28 cellular contexts compared by ENCODE assay signal in the genomic region with DNA sequence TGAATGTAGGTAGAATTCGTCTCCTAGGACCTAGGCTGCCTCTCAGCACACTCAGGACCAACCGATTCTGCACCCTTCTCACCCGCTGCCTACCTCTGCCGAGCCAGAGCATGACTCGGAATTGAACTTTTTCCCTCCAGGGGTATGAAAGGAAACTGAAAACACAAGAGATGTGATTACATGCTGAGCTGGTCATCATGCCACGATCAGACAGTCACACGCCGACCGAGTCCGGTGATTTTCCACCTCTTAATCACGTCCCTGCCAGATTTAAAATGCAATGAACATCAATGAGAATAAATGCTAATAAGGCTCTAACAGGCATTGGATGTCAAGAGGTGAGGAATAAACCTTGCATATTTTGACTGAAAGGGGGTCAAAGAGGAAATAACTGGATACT.
A peak's percentile ranks its signal among the peaks of the same experiment; 100 is the strongest.
DNase-seq lines count a peak whose midpoint lies in the region; ATAC-seq, FAIRE-seq and TF ChIP-seq lines count a peak whose summit lies in the region.
"Had no signal": no experiment of that assay in that cellular context is flagged by ENCODE, and none has a peak within 500 bp of the region (broad histone marks: within the 10 kb centered on the region; RNA-seq: fewer than 3 reads in every experiment).

No MANE protein-coding gene starts in this region.

- peaks cover 52% of the 10 kb centered on the region for H3F3A ChIP-seq in GM23248 (ENCODE audit: insufficient read depth)

- no peak overlapping the region for H3K4me3 Mint-ChIP-seq in MCF 10A (ENCODE audit: unreplicated experiment)
- H3K4me3 Mint-ChIP-seq: activated naive CD4-positive, alpha-beta T cell treated with anti-CD3 and anti-CD28 coated beads for 36 hours; activated T-cell treated with anti-CD3 and anti-CD28 coated beads, Interleukin-2, amount 50 U/mL, for 72 hours; WTC11 had no signal

- H3K79me2 ChIP-seq in GM23248 (ENCODE audit: insufficient read depth), result peaks cover 76% of the 10 kb centered on the region
- H3K79me2 ChIP-seq in keratinocyte (ENCODE audit: control insufficient read depth, insufficient read depth, low read length), result no peaks in the 10 kb centered on the region

- H3K4me2 ChIP-seq in GM23248 (ENCODE audit: unreplicated experiment) (peak overlapping the region; percentile 1), keratinocyte (ENCODE audit: control insufficient read depth, extremely low read depth, insufficient read depth, low read depth, low read length) (peak overlapping the region; percentile 7)
- H3K4me2 ChIP-seq: KMS-11 had no signal

- CTCF ChIA-PET in MCF 10A (lab: Yijun Ruan, JAX), result interaction anchor here (0.6 to 1.6 kb wide), 6 partner anchors 8 to 147 kb away, joined by 3 to 10 read pairs (median 4); no protein-coding TSS in a partner anchor

- no peak for TF ChIP-seq POLR2A in H54 (IDR thresholded peaks at IDR 0.05; ENCODE audit: low read depth, low read length)

- H3K9me2 ChIP-seq in GM23248 (ENCODE audit: insufficient read depth), result no peaks in the 10 kb centered on the region

- no peaks in the 10 kb centered on the region for H3K36me3 ChIP-seq in GM23248 (ENCODE audit: low read depth)
- no peaks in the 10 kb centered on the region for H3K36me3 ChIP-seq in RWPE2 (ENCODE audit: low read depth)
- H3K36me3 ChIP-seq in keratinocyte (ENCODE audit: control insufficient read depth in 2 of 2, extremely low read depth in 1 of 2, insufficient read depth in 2 of 2, low read length in 2 of 2), result no peaks in the 10 kb centered on the region
- H3K36me3 ChIP-seq: esophagus squamous epithelium, gastrocnemius medialis, SJCRH30 had no signal

- H3K27ac ChIP-seq in GM23248 (peak overlapping the region; percentile 64), RWPE2 (ENCODE audit: poor library complexity, severe bottlenecking) (peak overlapping the region; percentile 28), keratinocyte (ENCODE audit: control insufficient read depth, insufficient read depth, low read length) (no peak overlapping the region)
- H3K27ac ChIP-seq: C4-2B, esophagus squamous epithelium, gastrocnemius medialis, KMS-11, SJCRH30 had no signal

- FAIRE-seq in keratinocyte (lab: Jason Lieb, UNC), result peak; percentile 13
- no peak for FAIRE-seq in H54 (lab: Jason Lieb, UNC)

- no peak for ATAC-seq in RWPE2 (ENCODE audit: low read depth)
- no peak for ATAC-seq in Right ventricle myocardium superior (ENCODE audit: poor library complexity)
- ATAC-seq: activated T-cell treated with anti-CD3 and anti-CD28 coated beads, Interleukin-2, amount 50 U/mL, for 72 hours; gastrocnemius medialis; HCT116; left lobe of liver; right cardiac atrium; WTC11 had no signal

- peaks cover 10% of the 10 kb centered on the region for H3K4me1 Mint-ChIP-seq in MCF 10A (ENCODE audit: insufficient read depth, unreplicated experiment)
- H3K4me1 Mint-ChIP-seq: WTC11 had no signal

- BruUV-seq in MCF 10A (replicated peaks; lab: Mats Ljungman, UMichigan), result no TSS peak

- dilution Hi-C loops in keratinocyte (cut with MboI; ENCODE audit: extremely low pct_ligation_motif_present, low sequenced_read_pairs), result no loop called here

- no peaks in the 10 kb centered on the region for H3K9me1 ChIP-seq in keratinocyte (ENCODE audit: control insufficient read depth, extremely low read depth, insufficient read depth, low read length)

- no peaks in the 10 kb centered on the region for H3K9me3 Mint-ChIP-seq in MCF 10A (ENCODE audit: unreplicated experiment)
- H3K9me3 Mint-ChIP-seq: activated naive CD4-positive, alpha-beta T cell treated with anti-CD3 and anti-CD28 coated beads for 36 hours; activated T-cell treated with anti-CD3 and anti-CD28 coated beads, Interleukin-2, amount 50 U/mL, for 72 hours; WTC11 had no signal

- H3K27ac Mint-ChIP-seq in MCF 10A (ENCODE audit: low read depth, unreplicated experiment), result no peak overlapping the region
- H3K27ac Mint-ChIP-seq: activated naive CD4-positive, alpha-beta T cell treated with anti-CD3 and anti-CD28 coated beads for 36 hours; activated T-cell treated with anti-CD3 and anti-CD28 coated beads, Interleukin-2, amount 50 U/mL, for 72 hours; WTC11 had no signal

- no peak overlapping the region for H3K4me3 ChIP-seq in GM23248
- H3K4me3 ChIP-seq in RWPE2 (ENCODE audit: severe bottlenecking), result no peak overlapping the region
- no peak overlapping the region for H3K4me3 ChIP-seq in keratinocyte (ENCODE audit: control insufficient read depth in 2 of 3, extremely low read depth in 1 of 3, insufficient read depth in 2 of 3, low read depth in 1 of 3, low read length in 3 of 3)
- H3K4me3 ChIP-seq: esophagus squamous epithelium, gastrocnemius medialis, SJCRH30 had no signal

- H3K36me3 Mint-ChIP-seq in MCF 10A (ENCODE audit: insufficient read depth, unreplicated experiment), result no peaks in the 10 kb centered on the region
- H3K36me3 Mint-ChIP-seq: WTC11 had no signal

- H3K4me1 ChIP-seq in GM23248 (ENCODE audit: insufficient read depth) (peaks cover 61% of the 10 kb centered on the region), RWPE2 (ENCODE audit: insufficient read depth, poor library complexity, severe bottlenecking) (no peaks in the 10 kb centered on the region), keratinocyte (ENCODE audit: control insufficient read depth, extremely low read depth, insufficient read depth, low read length) (peaks cover 5% of the 10 kb centered on the region)
- H3K4me1 ChIP-seq: Caco-2, gastrocnemius medialis, SJCRH30 had no signal

- POLR2A ChIA-PET in MCF 10A (lab: Yijun Ruan, JAX), result interaction anchor here (1.1 kb wide), 1 partner anchor 45 kb away, joined by 3 read pairs; no protein-coding TSS in a partner anchor

- H2AFZ ChIP-seq in GM23248, result no peak overlapping the region
- H2AFZ ChIP-seq in keratinocyte (ENCODE audit: control insufficient read depth, low read length), result no peak overlapping the region

- H3K27me3 ChIP-seq in GM23248 (replicated peaks; ENCODE audit: insufficient read depth) (no peaks in the 10 kb centered on the region), RWPE2 (ENCODE audit: insufficient read depth, poor library complexity, severe bottlenecking) (no peaks in the 10 kb centered on the region), keratinocyte (ENCODE audit: control insufficient read depth, extremely low read depth, insufficient read depth, low read length) (no peaks in the 10 kb centered on the region)
- H3K27me3 ChIP-seq: gastrocnemius medialis had no signal

- intact Hi-C loops in Right ventricle myocardium superior (cut with DNase I) (no loop called here), MCF 10A (cut with micrococcal nuclease) (no loop called here)

- H3K9me3 ChIP-seq in GM23248 (ENCODE audit: low read depth) (no peaks in the 10 kb centered on the region), RWPE2 (ENCODE audit: severe bottlenecking) (no peaks in the 10 kb centered on the region), keratinocyte (ENCODE audit: control insufficient read depth, low read depth, low read length) (no peaks in the 10 kb centered on the region)
- H3K9me3 ChIP-seq: Caco-2, esophagus squamous epithelium, gastrocnemius medialis, SJCRH30 had no signal

- DNase-seq in GM23248 (peak; percentile 57), RWPE2 (ENCODE audit: low spot score) (no peak), keratinocyte (ENCODE audit: low read depth, low spot score) (no peak), retina (peak; percentile 45), Right ventricle myocardium superior (no peak), H54 (ENCODE audit: insufficient read length, low spot score) (no peak), MCF 10A (ENCODE audit: unreplicated experiment) (no peak), dedifferentiated amniotic fluid mesenchymal stem cell (ENCODE audit: extremely low spot score) (no peak)
- DNase-seq: activated CD4-positive, alpha-beta T cell treated with anti-CD3 and anti-CD28 coated beads, Interleukin-2, amount 50 U/mL, for 1 hour; activated naive CD4-positive, alpha-beta T cell treated with anti-CD3 and anti-CD28 coated beads for 36 hours; activated T-cell treated with anti-CD3 and anti-CD28 coated beads, Interleukin-2, amount 50 U/mL, for 72 hours; Caco-2; cortex of kidney; DMS79; esophagus squamous epithelium; gastrocnemius medialis; hippocampal formation; mesenchymal stem cell; NCI-H2171 treated with DMSO at 0.1 percent for 48 hours; NCI-H524; right cardiac atrium; SJCRH30; stimulated activated CD4-positive, alpha-beta T cell treated with anti-CD3 and anti-CD28 coated beads, Interleukin-2, amount 100 ng/mL, for 48 hours had no signal

- TF ChIP-seq CTCF in RWPE2 (IDR thresholded peaks at IDR 0.05; ENCODE audit: poor library complexity, severe bottlenecking) (no peak), keratinocyte (optimal IDR thresholded peaks at IDR 0.05 in 1 of 3, IDR thresholded peaks at IDR 0.05 in 1 of 3, conservative IDR thresholded peaks at IDR 0.05 in 1 of 3; ENCODE audit: extremely low read depth in 1 of 3, insufficient read depth in 2 of 3, low read length in 3 of 3) (no peak), MCF 10A (IDR thresholded peaks at IDR 0.05; ENCODE audit: unreplicated experiment) (no peak)

- H4K20me1 ChIP-seq in GM23248 (ENCODE audit: insufficient read depth), result no peaks in the 10 kb centered on the region
- H4K20me1 ChIP-seq in keratinocyte (ENCODE audit: control insufficient read depth, extremely low read depth, insufficient read depth, low read length), result no peaks in the 10 kb centered on the region

- in situ Hi-C loops in GM23248 (cut with MboI), result no loop called here

- 62 to 82% methylated on average over 11 of the region's 11 CpGs for WGBS in GM23248 (ENCODE audit: low coverage in 1 of 2, low lambda C conversion rate in 2 of 2, missing lambda C conversion rate in 2 of 2), 2 experiments

- H3K9ac ChIP-seq in GM23248 (no peak overlapping the region), keratinocyte (ENCODE audit: control insufficient read depth, extremely low read depth, insufficient read depth, low read length) (no peak overlapping the region)
- H3K9ac ChIP-seq: KMS-11 had no signal

- H3K27me3 Mint-ChIP-seq in MCF 10A (ENCODE audit: insufficient read depth, unreplicated experiment), result no peaks in the 10 kb centered on the region

Comparison
In these comparisons a context has a peak if more than half of its experiments do, and no peak if none do; other contexts are left out.
1. DNase-seq: peak in GM23248 (single experiment) and retina (single experiment); none in RWPE2 (single experiment), keratinocyte (single experiment), Right ventricle myocardium superior (single experiment), H54 (single experiment), MCF 10A (single experiment) and dedifferentiated amniotic fluid mesenchymal stem cell (single experiment).